Comparison of ENCODE assay signal across 18 cellular contexts in the genomic region with DNA sequence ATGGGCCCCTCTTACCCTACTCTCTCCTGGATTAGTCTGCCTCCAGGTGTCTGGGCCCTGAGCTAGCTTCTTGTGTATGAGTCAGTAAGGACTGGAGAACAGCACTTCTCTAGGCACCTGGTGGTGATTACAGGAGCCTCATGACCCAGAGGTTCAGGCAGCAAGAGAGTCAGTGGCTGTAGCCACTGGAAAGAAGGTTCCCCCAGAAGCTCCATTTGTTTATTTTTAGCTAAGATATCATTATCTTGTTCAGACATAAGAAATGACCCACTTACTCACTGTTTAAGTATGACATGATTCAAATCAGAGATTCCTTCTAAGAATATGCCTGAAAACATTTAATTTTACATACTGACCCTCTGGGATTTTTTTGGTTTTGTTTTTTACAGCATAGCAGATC. TPM values are rescaled to one million over a fixed set of nuclear protein-coding genes. Genes with fewer than 3 reads are reported as not detected.
DNase-seq lines count a peak whose midpoint lies in the region; ATAC-seq and TF ChIP-seq lines count a peak whose summit lies in the region.
"Had no signal": no experiment of that assay in that cellular context is flagged by ENCODE, and none has a peak within 500 bp of the region (broad histone marks: within the 10 kb centered on the region; RNA-seq: fewer than 3 reads in every experiment).

No MANE protein-coding gene starts in this region.

- POLR2A ChIA-PET in SK-N-SH (lab: Yijun Ruan, JAX) (no interaction called here), HEK293T (lab: Yijun Ruan, JAX) (no interaction called here)

- ATAC-seq in SK-N-SH treated with all-trans-retinoic acid at 6 μM for 48 hours: no peak; the same call in 1 of the 3 replicates
- ATAC-seq in stimulated activated effector memory CD8-positive, alpha-beta T cell treated with anti-CD3 and anti-CD28 coated beads, Interleukin-12 subunit alpha, Interleukin-12 subunit beta, amount 100 ng/mL, for 72 hours: no peak
- no peak for ATAC-seq in HG02981 (IDR thresholded peaks at IDR 0.05; ENCODE audit: unreplicated experiment)
- ATAC-seq: CD8-positive, alpha-beta T cell had no signal

- TF ChIP-seq EP300 in SK-N-SH (IDR thresholded peaks at IDR 0.05; ENCODE audit: borderline replicate concordance in 1 of 2, low read depth in 1 of 2, low read length in 1 of 2): no peak

- no peak overlapping the region for H3K4me3 ChIP-seq in SK-N-SH (ENCODE audit: low read depth in 2 of 2, low read length in 1 of 2)
- no peak overlapping the region for H3K4me3 ChIP-seq in MM.1S (ENCODE audit: low read length)
- no peak overlapping the region for H3K4me3 ChIP-seq in fibroblast of the aortic adventitia (ENCODE audit: low read depth, low read length)
- H3K4me3 ChIP-seq: BLaER1 had no signal

- CTCF ChIA-PET in SK-N-SH (lab: Yijun Ruan, JAX): interaction anchor here (0.9 kb wide), 1 partner anchor 24 kb away, joined by 3 read pairs; a partner anchor contains a TSS
- CTCF ChIA-PET in HEK293T (lab: Yijun Ruan, JAX): interaction anchor here (0.6 kb wide), 1 partner anchor 42 kb away, joined by 4 read pairs; no protein-coding TSS in a partner anchor

- H3K79me2 ChIP-seq in SK-N-SH (ENCODE audit: insufficient read depth) (no peaks in the 10 kb centered on the region), MM.1S (ENCODE audit: low read length) (no peaks in the 10 kb centered on the region)

- H3K4me1 ChIP-seq in SK-N-SH (ENCODE audit: control insufficient read depth in 1 of 2, insufficient read depth in 2 of 2, low read depth in 1 of 2, low read length in 1 of 2) (no peaks in the 10 kb centered on the region; a peak in 1 of 4 replicates), MM.1S (ENCODE audit: low read length) (no peaks in the 10 kb centered on the region)
- H3K4me1 ChIP-seq: BLaER1 had no signal

- H3K27ac Mint-ChIP-seq in stimulated activated effector memory CD8-positive, alpha-beta T cell treated with anti-CD3 and anti-CD28 coated beads, Interleukin-12 subunit alpha, Interleukin-12 subunit beta, amount 100 ng/mL, for 72 hours: peak overlapping the region; percentile 43
- H3K27ac Mint-ChIP-seq: CD8-positive, alpha-beta T cell had no signal

- no peaks in the 10 kb centered on the region for H4K20me1 ChIP-seq in SK-N-SH (ENCODE audit: insufficient read depth)
- no peaks in the 10 kb centered on the region for H4K20me1 ChIP-seq in MM.1S (ENCODE audit: insufficient read depth, low read length)
- H4K20me1 ChIP-seq: BLaER1 had no signal

- no peaks in the 10 kb centered on the region for H3K9me3 ChIP-seq in SK-N-SH
- H3K9me3 ChIP-seq in MM.1S (replicated peaks; ENCODE audit: insufficient read depth, low read length): no peaks in the 10 kb centered on the region

- DNase-seq in SK-N-SH (no peak), MM.1S (peak; percentile 5), fibroblast of the aortic adventitia (ENCODE audit: low read depth) (peak; percentile 22), HEK293T (ENCODE audit: extremely low spot score) (no peak), H4 (ENCODE audit: low spot score) (no peak)
- DNase-seq in stimulated activated effector memory CD8-positive, alpha-beta T cell treated with anti-CD3 and anti-CD28 coated beads, Interleukin-12 subunit alpha, Interleukin-12 subunit beta, amount 100 ng/mL, for 72 hours (ENCODE audit: low spot score in 2 of 2): no peak
- DNase-seq: CD8-positive, alpha-beta T cell; DMS79; GDM1; MV-4-11; NCI-H1417; NCI-H187 treated with DMSO at 0.1 percent for 48 hours; NCI-H446; NCI-H69 had no signal

- H3K27ac ChIP-seq in SK-N-SH (ENCODE audit: low read depth in 2 of 2, low read length in 1 of 2) (no peak overlapping the region), MM.1S (ENCODE audit: low read length) (no peak overlapping the region)
- H3K27ac ChIP-seq: 22Rv1, BLaER1 had no signal

- no peaks in the 10 kb centered on the region for H3K4me1 Mint-ChIP-seq in stimulated activated effector memory CD8-positive, alpha-beta T cell treated with anti-CD3 and anti-CD28 coated beads, Interleukin-12 subunit alpha, Interleukin-12 subunit beta, amount 100 ng/mL, for 72 hours

- H3K9me3 Mint-ChIP-seq in stimulated activated effector memory CD8-positive, alpha-beta T cell treated with anti-CD3 and anti-CD28 coated beads, Interleukin-12 subunit alpha, Interleukin-12 subunit beta, amount 100 ng/mL, for 72 hours: no peaks in the 10 kb centered on the region
- H3K9me3 Mint-ChIP-seq: CD8-positive, alpha-beta T cell had no signal

- H3K27me3 ChIP-seq in SK-N-SH (ENCODE audit: insufficient read depth): no peaks in the 10 kb centered on the region
- H3K27me3 ChIP-seq in MM.1S (replicated peaks; ENCODE audit: insufficient read depth, low read length): no peaks in the 10 kb centered on the region
- H3K27me3 ChIP-seq: BLaER1 had no signal

- peaks cover 31% of the 10 kb centered on the region for H3K36me3 Mint-ChIP-seq in stimulated activated effector memory CD8-positive, alpha-beta T cell treated with anti-CD3 and anti-CD28 coated beads, Interleukin-12 subunit alpha, Interleukin-12 subunit beta, amount 100 ng/mL, for 72 hours

- H3K4me2 ChIP-seq in SK-N-SH: no peak overlapping the region
- H3K4me2 ChIP-seq in MM.1S (ENCODE audit: low read depth, low read length): no peak overlapping the region
- H3K4me2 ChIP-seq: BLaER1 had no signal

- TF ChIP-seq RAD21 in SK-N-SH (IDR thresholded peaks at IDR 0.05; ENCODE audit: low read length): no peak

- H3K9me2 ChIP-seq in SK-N-SH: no peaks in the 10 kb centered on the region
- H3K9me2 ChIP-seq in MM.1S (replicated peaks; ENCODE audit: insufficient read depth, low read length): no peaks in the 10 kb centered on the region

- H3K4me3 Mint-ChIP-seq in stimulated activated effector memory CD8-positive, alpha-beta T cell treated with anti-CD3 and anti-CD28 coated beads, Interleukin-12 subunit alpha, Interleukin-12 subunit beta, amount 100 ng/mL, for 72 hours: no peak overlapping the region
- H3K4me3 Mint-ChIP-seq: CD8-positive, alpha-beta T cell had no signal

- peaks cover 13% of the 10 kb centered on the region for H3F3A ChIP-seq in SK-N-SH (replicated peaks; ENCODE audit: insufficient read depth)
- H3F3A ChIP-seq in MM.1S (ENCODE audit: insufficient read depth, low read length): no peaks in the 10 kb centered on the region

- H3K36me3 ChIP-seq in SK-N-SH (replicated peaks in 1 of 2; ENCODE audit: control insufficient read depth in 1 of 2, insufficient read depth in 2 of 2, low read length in 1 of 2) (peaks cover 22 to 26% of the 10 kb centered on the region in 2 experiments), MM.1S (replicated peaks; ENCODE audit: insufficient read depth, low read length) (no peaks in the 10 kb centered on the region)

- H3K9ac ChIP-seq in SK-N-SH (no peak overlapping the region), MM.1S (ENCODE audit: low read length) (no peak overlapping the region)
- H3K9ac ChIP-seq: BLaER1 had no signal

- TF ChIP-seq CTCF in SK-N-SH (IDR thresholded peaks at IDR 0.05) (no peak), MM.1S (IDR thresholded peaks at IDR 0.05; ENCODE audit: low read length) (no peak), fibroblast of the aortic adventitia (IDR thresholded peaks at IDR 0.05; ENCODE audit: insufficient read depth, low read length) (no peak)

- no peak overlapping the region for H2AFZ ChIP-seq in SK-N-SH (ENCODE audit: low read depth)
- H2AFZ ChIP-seq in MM.1S (ENCODE audit: low read length): no peak overlapping the region

TF ChIP-seq in SK-N-SH, 30 proteins besides CTCF, POLR2A, EP300 and RAD21:
- TF ChIP-seq JUND (IDR thresholded peaks at IDR 0.05): 0 out of 2 replicates have a peak, but pooled peaks have one; percentile 14
- TF ChIP-seq TAF1 (IDR thresholded peaks at IDR 0.05; ENCODE audit: borderline replicate concordance, low read depth, low read length): no peak
TF ChIP-seq in SK-N-SH: peak in this region for 1.

TF ChIP-seq in SK-N-SH treated with all-trans-retinoic acid at 6 μM for 48 hours, 23 proteins besides CTCF, POLR2A, EP300 and RAD21 (continues in another document):
- no peak for TF ChIP-seq ZNF70 (CRISPR knock-in tag; IDR thresholded peaks at IDR 0.05)
- no peak for TF ChIP-seq ZC3H10 (CRISPR knock-in tag; IDR thresholded peaks at IDR 0.05)
- TF ChIP-seq PPARA (CRISPR knock-in tag; IDR thresholded peaks at IDR 0.05; ENCODE audit: borderline replicate concordance): no peak
- TF ChIP-seq RARB (CRISPR knock-in tag; IDR thresholded peaks at IDR 0.05): no peak
- no peak for TF ChIP-seq TCF4 (CRISPR knock-in tag; IDR thresholded peaks at IDR 0.05; ENCODE audit: borderline replicate concordance)
- TF ChIP-seq OSR1 (CRISPR knock-in tag; IDR thresholded peaks at IDR 0.05): no peak
- no peak for TF ChIP-seq ESRRG (CRISPR knock-in tag; IDR thresholded peaks at IDR 0.05)

TF ChIP-seq in HEK293T, 16 proteins besides CTCF, POLR2A, EP300 and RAD21 (continues in another document):
- TF ChIP-seq FOXM1 (IDR thresholded peaks at IDR 0.05; ENCODE audit: borderline replicate concordance): no peak
- TF ChIP-seq SUZ12 (IDR thresholded peaks at IDR 0.05): no peak
- no peak for TF ChIP-seq SP1 (IDR thresholded peaks at IDR 0.05)
- TF ChIP-seq NFRKB (IDR thresholded peaks at IDR 0.05): no peak
- TF ChIP-seq LEF1 (IDR thresholded peaks at IDR 0.05; ENCODE audit: borderline replicate concordance): no peak
- no peak for TF ChIP-seq ELF4 (IDR thresholded peaks at IDR 0.05)
- TF ChIP-seq BHLHE40 (IDR thresholded peaks at IDR 0.05; ENCODE audit: borderline replicate concordance): no peak
- TF ChIP-seq L3MBTL2 (conservative IDR thresholded peaks at IDR 0.05): no peak
- no peak for TF ChIP-seq CTBP1 (IDR thresholded peaks at IDR 0.05; ENCODE audit: borderline replicate concordance)

RNA-seq across cellular contexts. Expression of a gene that starts 23.6 kb away (rescaled TPM):
- polyA plus RNA-seq in SK-N-SH (2012; rRNA removed): 1.6 and 2.7 TPM in 2 replicates
- polyA plus RNA-seq in SK-N-SH (2012; cell fraction: cytosol; rRNA removed): 0.73 and 0.77 TPM in 2 replicates
- 15.9 and 26.8 TPM in 2 replicates for polyA plus RNA-seq in SK-N-SH (2012; cell fraction: nucleus; rRNA removed)
- total RNA-seq in fibroblast of the aortic adventitia (ENCODE audit: low replicate concordance): 0.49 and 0.63 TPM in 2 replicates
- total RNA-seq in H4 (2014; rRNA removed; shearing (Covaris generic)): 0.93 TPM in 1 of 2 replicates, not detected in the other

RNA-seq across cellular contexts. Expression of a gene that starts 53.3 kb away (rescaled TPM):
- 66.7 and 67.7 TPM in 2 replicates for polyA plus RNA-seq in SK-N-SH (2012; rRNA removed)
- 49.4 and 56.4 TPM in 2 replicates for polyA plus RNA-seq in SK-N-SH (2012; cell fraction: cytosol; rRNA removed)
- 96.3 and 150 TPM in 2 replicates for polyA plus RNA-seq in SK-N-SH (2012; cell fraction: nucleus; rRNA removed)
- total RNA-seq in fibroblast of the aortic adventitia (ENCODE audit: low replicate concordance): 26.2 and 36.2 TPM in 2 replicates
- 55.6 and 70.1 TPM in 2 replicates for total RNA-seq in H4 (2014; rRNA removed; shearing (Covaris generic))

RNA-seq across cellular contexts. Expression of a gene that starts 58.1 kb away (rescaled TPM):
- polyA plus RNA-seq in SK-N-SH (2012; rRNA removed): 65.2 and 70.6 TPM in 2 replicates
- 66.9 and 78.4 TPM in 2 replicates for polyA plus RNA-seq in SK-N-SH (2012; cell fraction: cytosol; rRNA removed)
- polyA plus RNA-seq in SK-N-SH (2012; cell fraction: nucleus; rRNA removed): 73.3 and 73.4 TPM in 2 replicates
- total RNA-seq in fibroblast of the aortic adventitia (ENCODE audit: low replicate concordance): 24.9 and 64.0 TPM in 2 replicates
- total RNA-seq in H4 (2014; rRNA removed; shearing (Covaris generic)): 37.1 and 46.2 TPM in 2 replicates

Comparison
In these comparisons a context has a peak if more than half of its experiments do, and no peak if none do; other contexts are left out.
1. DNase-seq: peak in MM.1S (single experiment) and fibroblast of the aortic adventitia (single experiment); none in SK-N-SH (single experiment), stimulated activated effector memory CD8-positive, alpha-beta T cell treated with anti-CD3 and anti-CD28 coated beads, Interleukin-12 subunit alpha, Interleukin-12 subunit beta, amount 100 ng/mL, for 72 hours (0 of 2), HEK293T (single experiment) and H4 (single experiment).